In genomic region chr19:657611-658010, GRCh38 we compare ENCODE assay signal across 15 cellular contexts. TPM values are rescaled to one million over a fixed set of nuclear protein-coding genes. Genes with fewer than 3 reads are reported as not detected.
DNase-seq lines count a peak whose midpoint lies in the region; ATAC-seq, FAIRE-seq and TF ChIP-seq lines count a peak whose summit lies in the region.
"Had no signal": no experiment of that assay in that cellular context is flagged by ENCODE, and none has a peak within 500 bp of the region (broad histone marks: within the 10 kb centered on the region; RNA-seq: fewer than 3 reads in every experiment).

No MANE protein-coding gene starts in this region.

- H3K79me2 ChIP-seq in K562 (ENCODE audit: control insufficient read depth, insufficient read depth, low read length) = peaks cover 98% of the 10 kb centered on the region

- H3K27ac ChIP-seq in K562 (ENCODE audit: extremely low read depth, low read depth, low read length) = no peak overlapping the region
- H3K27ac ChIP-seq in right lobe of liver = peak overlapping the region in 1 of 3 donors; percentile 24
- H3K27ac ChIP-seq: A549 had no signal

- peaks cover 14% of the 10 kb centered on the region for H3K9me1 ChIP-seq in K562 (ENCODE audit: control insufficient read depth, insufficient read depth, low read length)

- H3K9me3 Mint-ChIP-seq in natural killer cell = no peaks in the 10 kb centered on the region
- no peaks in the 10 kb centered on the region for H3K9me3 Mint-ChIP-seq in natural killer cell treated with Interleukin-12 subunit alpha and Interleukin-12 subunit beta and Interleukin-15 and Interleukin-18, amount 100 ng/mL, for 72 hours
- no peaks in the 10 kb centered on the region for H3K9me3 Mint-ChIP-seq in stimulated activated naive B cell treated with anti-CD40 and anti-IgM and Interleukin-4, amounts not matched to agents 10 μg/mL and 1 μg/mL and 100 μg/mL, for 72 hours

- H3K4me2 ChIP-seq in K562 (ENCODE audit: insufficient read depth, low read length) = no peak overlapping the region
- H3K4me2 ChIP-seq: A549 had no signal

- H3K36me3 ChIP-seq in K562 (ENCODE audit: control insufficient read depth, insufficient read depth, low read length) = peaks cover 87% of the 10 kb centered on the region; the same call in 2 of the 3 replicates
- H3K36me3 ChIP-seq in right lobe of liver = peaks cover 0 to 11% (median 0%) of the 10 kb centered on the region in 4 donors

- peak overlapping the region; percentile 50 for H3K4me3 Mint-ChIP-seq in natural killer cell
- no peak overlapping the region for H3K4me3 Mint-ChIP-seq in natural killer cell treated with Interleukin-12 subunit alpha and Interleukin-12 subunit beta and Interleukin-15 and Interleukin-18, amount 100 ng/mL, for 72 hours
- no peak overlapping the region for H3K4me3 Mint-ChIP-seq in stimulated activated naive B cell treated with anti-CD40 and anti-IgM and Interleukin-4, amounts not matched to agents 10 μg/mL and 1 μg/mL and 100 μg/mL, for 72 hours

- BruUV-seq in K562 (replicated peaks; lab: Mats Ljungman, UMichigan) = no TSS peak

- TF ChIP-seq EP300 in K562 (IDR thresholded peaks at IDR 0.05; ENCODE audit: low read length) = no peak

- no peak for TF ChIP-seq POLR2A in K562 (conservative IDR thresholded peaks at IDR 0.05)
- TF ChIP-seq POLR2A in right lobe of liver (IDR thresholded peaks at IDR 0.05) = no peak

- POLR2A ChIA-PET in K562 (lab: Yijun Ruan, JAX) = interaction anchor here (1.2 to 1.5 kb wide), 2 partner anchors 9 to 24 kb away, joined by 4 to 6 read pairs; partner anchors contain the start of gene POLRMT

- peaks cover 54 to 69% of the 10 kb centered on the region in 2 donors for H3K4me1 Mint-ChIP-seq in natural killer cell
- peaks cover 49 to 52% of the 10 kb centered on the region in 2 donors for H3K4me1 Mint-ChIP-seq in natural killer cell treated with Interleukin-12 subunit alpha and Interleukin-12 subunit beta and Interleukin-15 and Interleukin-18, amount 100 ng/mL, for 72 hours (ENCODE audit: low read depth in 2 of 2)
- peaks cover 42 to 78% of the 10 kb centered on the region in 2 donors for H3K4me1 Mint-ChIP-seq in stimulated activated naive B cell treated with anti-CD40 and anti-IgM and Interleukin-4, amounts not matched to agents 10 μg/mL and 1 μg/mL and 100 μg/mL, for 72 hours

- ATAC-seq in natural killer cell (no peak), K562 (no peak), right lobe of liver (no peak)
- ATAC-seq in natural killer cell treated with Interleukin-12 subunit alpha and Interleukin-12 subunit beta and Interleukin-15 and Interleukin-18, amount 100 ng/mL, for 72 hours = no peak
- ATAC-seq in stimulated activated naive B cell treated with anti-CD40 and anti-IgM and Interleukin-4, amounts not matched to agents 10 μg/mL and 1 μg/mL and 100 μg/mL, for 72 hours (replicated peaks) = no peak

- TF ChIP-seq CTCF in natural killer cell (IDR thresholded peaks at IDR 0.05) = no peak
- TF ChIP-seq CTCF in K562 (IDR thresholded peaks at IDR 0.05 in 2 of 3, conservative IDR thresholded peaks at IDR 0.05 in 1 of 3; ENCODE audit: insufficient read depth in 2 of 3, low read depth in 1 of 3, low read length in 3 of 3) = no peak
- no peak for TF ChIP-seq CTCF in right lobe of liver (IDR thresholded peaks at IDR 0.05)

- no peaks in the 10 kb centered on the region for H3K27me3 Mint-ChIP-seq in natural killer cell (ENCODE audit: low read depth in 2 of 2)
- no peaks in the 10 kb centered on the region for H3K27me3 Mint-ChIP-seq in natural killer cell treated with Interleukin-12 subunit alpha and Interleukin-12 subunit beta and Interleukin-15 and Interleukin-18, amount 100 ng/mL, for 72 hours
- no peaks in the 10 kb centered on the region for H3K27me3 Mint-ChIP-seq in stimulated activated naive B cell treated with anti-CD40 and anti-IgM and Interleukin-4, amounts not matched to agents 10 μg/mL and 1 μg/mL and 100 μg/mL, for 72 hours

- intact Hi-C loops in natural killer cell (cut with micrococcal nuclease) = no loop called here
- intact Hi-C loops in K562 (cut with micrococcal nuclease) = no loop called here
- intact Hi-C loops in right lobe of liver (cut with DNase I) = no loop called here

- DNase-seq in natural killer cell (no peak), K562 (ENCODE audit: extremely low read depth in 1 of 4, low spot score in 3 of 4) (no peak), right lobe of liver (no peak), A172 (ENCODE audit: low spot score) (no peak), H4 (ENCODE audit: low spot score) (no peak), AG08396 (ENCODE audit: low spot score) (no peak)
- no peak for DNase-seq in natural killer cell treated with Interleukin-12 subunit alpha and Interleukin-12 subunit beta and Interleukin-15 and Interleukin-18, amount 100 ng/mL, for 72 hours (ENCODE audit: low spot score)
- DNase-seq in stimulated activated naive B cell treated with anti-CD40 and anti-IgM and Interleukin-4, amounts not matched to agents 10 μg/mL and 1 μg/mL and 100 μg/mL, for 72 hours = no peak
- DNase-seq: DMS153, Kasumi-1, NCI-H2029 treated with DMSO at 0.1 percent for 48 hours, NCI-H510A had no signal

- CTCF ChIA-PET in K562 (lab: Yijun Ruan, JAX; ENCODE audit: low intra/inter-chr PET ratio) = no interaction called here

- H3K27me3 ChIP-seq in K562 (ENCODE audit: control insufficient read depth in 2 of 2, insufficient read depth in 2 of 2, low read length in 2 of 2) (no peaks in the 10 kb centered on the region), right lobe of liver (no peaks in the 10 kb centered on the region)

- H3K4me3 ChIP-seq in K562 = no peak overlapping the region
- peak overlapping the region in 2 of 3 donors; percentile 2 to 7 for H3K4me3 ChIP-seq in right lobe of liver
- H3K4me3 ChIP-seq: A549 had no signal

- FAIRE-seq in K562 (lab: Jason Lieb, UNC) = no peak
- FAIRE-seq: A549, H1, RCC 7860 had no signal

- WGBS in K562 (ENCODE audit: insufficient coverage, low coverage, missing lambda C conversion rate) = 93% methylated on average over 15 of the region's 19 CpGs
- 25% methylated on average over 8 of the region's 19 CpGs for WGBS in right lobe of liver (ENCODE audit: insufficient coverage, low coverage, low lambda C conversion rate, missing lambda C conversion rate)

- no peaks in the 10 kb centered on the region for H3K36me3 Mint-ChIP-seq in natural killer cell
- no peaks in the 10 kb centered on the region for H3K36me3 Mint-ChIP-seq in natural killer cell treated with Interleukin-12 subunit alpha and Interleukin-12 subunit beta and Interleukin-15 and Interleukin-18, amount 100 ng/mL, for 72 hours
- H3K36me3 Mint-ChIP-seq in stimulated activated naive B cell treated with anti-CD40 and anti-IgM and Interleukin-4, amounts not matched to agents 10 μg/mL and 1 μg/mL and 100 μg/mL, for 72 hours = peaks cover 23 to 47% of the 10 kb centered on the region in 2 donors

- H4K20me1 ChIP-seq in K562 (replicated peaks; ENCODE audit: control insufficient read depth, insufficient read depth, low read length) = peaks cover 60% of the 10 kb centered on the region

- TF ChIP-seq RAD21 in K562 (CRISPR knock-in tag; conservative IDR thresholded peaks at IDR 0.05 in 1 of 2, IDR thresholded peaks at IDR 0.05 in 1 of 2) = no peak

- H2AFZ ChIP-seq in K562 (ENCODE audit: low read depth, low read length) = no peak overlapping the region

- H3K9ac ChIP-seq in K562 (ENCODE audit: insufficient read depth in 1 of 2, low read depth in 2 of 2, low read length in 2 of 2) = no peak overlapping the region; a peak in 1 of 4 replicates

- H3K4me1 ChIP-seq in K562 (replicated peaks in 1 of 2; ENCODE audit: control insufficient read depth in 2 of 2, insufficient read depth in 2 of 2, low read length in 2 of 2) (peaks cover 14 to 78% of the 10 kb centered on the region in 2 experiments), right lobe of liver (peaks cover 0 to 41% (median 15%) of the 10 kb centered on the region in 4 donors)

- in situ Hi-C loops in K562 (cut with MboI) = no loop called here

- H3K9me3 ChIP-seq in K562 (replicated peaks; ENCODE audit: control insufficient read depth, insufficient read depth, low read depth, low read length) (no peaks in the 10 kb centered on the region), right lobe of liver (no peaks in the 10 kb centered on the region)
- H3K9me3 ChIP-seq: A549 had no signal

- peak overlapping the region; percentile 98 for H3K27ac Mint-ChIP-seq in natural killer cell
- no peak overlapping the region for H3K27ac Mint-ChIP-seq in natural killer cell treated with Interleukin-12 subunit alpha and Interleukin-12 subunit beta and Interleukin-15 and Interleukin-18, amount 100 ng/mL, for 72 hours
- peak overlapping the region; percentile 31 for H3K27ac Mint-ChIP-seq in stimulated activated naive B cell treated with anti-CD40 and anti-IgM and Interleukin-4, amounts not matched to agents 10 μg/mL and 1 μg/mL and 100 μg/mL, for 72 hours

RNA-seq across cellular contexts. Expression of gene RNF126, which starts 5.4 kb away (rescaled TPM):
- 100 to 1,000 TPM; 119 to 149 (median 146) TPM for total RNA-seq in natural killer cell
- 100 to 1,000 TPM in 1 of 2 donors, 10 to 100 TPM in 1; 77.7 to 138 TPM for total RNA-seq in natural killer cell treated with Interleukin-12 subunit alpha and Interleukin-12 subunit beta and Interleukin-15 and Interleukin-18, amount 100 ng/mL, for 72 hours
- total RNA-seq in K562 (2011; cell fraction: chromatin; rRNA removed; ENCODE audit: low replicate concordance) = 35.2 and 104 TPM in 2 replicates
- 88.7 and 118 TPM in 2 replicates for total RNA-seq in K562 (2011; cell fraction: nucleolus; rRNA removed)
- 57.0 and 58.7 TPM in 2 replicates for total RNA-seq in K562 (2011; cell fraction: nucleoplasm; rRNA removed)
- 101 and 128 TPM in 2 replicates for total RNA-seq in K562 (2014; rRNA removed)
- total RNA-seq in K562 (2014; rRNA removed; fragmentation: Illumina TruSeq; extraction: Trizol) = 6.6 and 7.6 TPM in 2 replicates
- 26.2 and 31.8 TPM in 2 replicates for total RNA-seq in K562 (2015; rRNA removed; fragmentation: Illumina TruSeq; extraction: Trizol)
- 85.7 and 95.8 TPM in 2 replicates for total RNA-seq in K562 (2021)
- 6.5 and 12.3 TPM in 2 replicates for polyA plus RNA-seq in K562 (2011; rRNA removed)
- polyA plus RNA-seq in K562 (2011; cell fraction: cytosol; rRNA removed) = 22.5 and 58.3 TPM in 2 replicates
- polyA plus RNA-seq in K562 (2011; cell fraction: nucleus; rRNA removed) = 48.9 and 104 TPM in 2 replicates
- 65.9 and 76.9 TPM in 2 replicates for polyA plus RNA-seq in K562 (2012)
- 9.1 and 34.6 TPM in 2 replicates for polyA plus RNA-seq in K562 (2014; fragmentation: Illumina TruSeq; extraction: Trizol)
- polyA plus RNA-seq in K562 (2014; fragmentation: Nextera tagmentation; extraction: Ambion mirVana) = under 1 TPM; 0.27 to 0.36 TPM
- polyA plus RNA-seq in K562 (2014; rRNA removed) = 79.0 and 87.6 TPM in 2 replicates
- 1.7 and 4.6 TPM in 2 replicates for polyA minus RNA-seq in K562 (2011; rRNA and poly(A)+ RNA removed)
- 20.2 and 32.4 TPM in 2 replicates for polyA minus RNA-seq in K562 (2011; cell fraction: cytosol; rRNA and poly(A)+ RNA removed)
- polyA minus RNA-seq in K562 (2011; cell fraction: nucleus; rRNA and poly(A)+ RNA removed) = 34.3 and 38.8 TPM in 2 replicates
- 10 to 100 TPM; 18.3 to 85.0 (median 28.8) TPM for total RNA-seq in right lobe of liver
- total RNA-seq in A172 (2014; rRNA removed; shearing (Covaris generic)) = 40.9 and 62.4 TPM in 2 replicates
- total RNA-seq in H4 (2014; rRNA removed; shearing (Covaris generic)) = 23.8 and 27.4 TPM in 2 replicates

RNA-seq across cellular contexts. Expression of gene FGF22, which starts 17.9 kb away (rescaled TPM):
- total RNA-seq in natural killer cell (under 1 TPM; 0.31 to 0.58 (median 0.41) TPM), K562 (2014; rRNA removed) (0.49 and 1.7 TPM in 2 replicates), K562 (2014; rRNA removed; fragmentation: Illumina TruSeq; extraction: Trizol) (not detected in 2 replicates), K562 (2015; rRNA removed; fragmentation: Illumina TruSeq; extraction: Trizol) (0.25 TPM in 1 of 2 replicates, not detected in the other), K562 (2021) (0.58 and 0.86 TPM in 2 replicates), right lobe of liver (under 1 TPM in 1 of 6 experiments, not detected in 5; 0.15 TPM)
- not detected for total RNA-seq in natural killer cell treated with Interleukin-12 subunit alpha and Interleukin-12 subunit beta and Interleukin-15 and Interleukin-18, amount 100 ng/mL, for 72 hours
- 2.3 and 4.6 TPM in 2 replicates for total RNA-seq in K562 (2011; cell fraction: chromatin; rRNA removed; ENCODE audit: low replicate concordance)
- total RNA-seq in K562 (2011; cell fraction: nucleolus; rRNA removed) = 3.2 and 3.7 TPM in 2 replicates
- total RNA-seq in K562 (2011; cell fraction: nucleoplasm; rRNA removed) = 2.6 and 4.0 TPM in 2 replicates
- polyA plus RNA-seq in K562 (2011; rRNA removed) (0.14 and 0.24 TPM in 2 replicates), K562 (2014; fragmentation: Illumina TruSeq; extraction: Trizol) (0.14 TPM in 1 of 2 replicates, not detected in the other), K562 (2014; fragmentation: Nextera tagmentation; extraction: Ambion mirVana) (not detected), K562 (2014; rRNA removed) (1.6 and 2.2 TPM in 2 replicates)
- 0.18 and 0.34 TPM in 2 replicates for polyA plus RNA-seq in K562 (2011; cell fraction: cytosol; rRNA removed)
- 1.5 and 3.3 TPM in 2 replicates for polyA plus RNA-seq in K562 (2011; cell fraction: nucleus; rRNA removed)
- 0.60 and 0.89 TPM in 2 replicates for polyA plus RNA-seq in K562 (2012)
- polyA minus RNA-seq in K562 (2011; rRNA and poly(A)+ RNA removed) = not detected in 2 replicates
- not detected in 2 replicates for polyA minus RNA-seq in K562 (2011; cell fraction: cytosol; rRNA and poly(A)+ RNA removed)
- 0.33 and 0.40 TPM in 2 replicates for polyA minus RNA-seq in K562 (2011; cell fraction: nucleus; rRNA and poly(A)+ RNA removed)
- total RNA-seq in A172 (2014; rRNA removed; shearing (Covaris generic)) = 0.17 TPM in 1 of 2 replicates, not detected in the other
- total RNA-seq in H4 (2014; rRNA removed; shearing (Covaris generic)) = not detected in 2 replicates

RNA-seq across cellular contexts. Expression of gene FSTL3, which starts 18.6 kb away (rescaled TPM):
- total RNA-seq in natural killer cell (1 to 10 TPM; 1.5 to 1.9 (median 1.5) TPM), K562 (2014; rRNA removed) (5.3 and 7.8 TPM in 2 replicates), K562 (2014; rRNA removed; fragmentation: Illumina TruSeq; extraction: Trizol) (1.3 and 2.0 TPM in 2 replicates), K562 (2015; rRNA removed; fragmentation: Illumina TruSeq; extraction: Trizol) (4.5 and 4.6 TPM in 2 replicates), K562 (2021) (5.7 and 6.6 TPM in 2 replicates), right lobe of liver (10 to 100 TPM in 3 of 6 experiments, 1 to 10 TPM in 3; 4.2 to 18.7 (median 10.4) TPM)
- total RNA-seq in natural killer cell treated with Interleukin-12 subunit alpha and Interleukin-12 subunit beta and Interleukin-15 and Interleukin-18, amount 100 ng/mL, for 72 hours = 1 to 10 TPM; 1.7 to 3.6 TPM
- total RNA-seq in K562 (2011; cell fraction: chromatin; rRNA removed; ENCODE audit: low replicate concordance) = 3.0 and 7.7 TPM in 2 replicates
- total RNA-seq in K562 (2011; cell fraction: nucleolus; rRNA removed) = 9.3 and 12.7 TPM in 2 replicates
- total RNA-seq in K562 (2011; cell fraction: nucleoplasm; rRNA removed) = 5.3 and 7.4 TPM in 2 replicates
- polyA plus RNA-seq in K562 (2011; rRNA removed) (3.9 and 5.2 TPM in 2 replicates), K562 (2014; fragmentation: Illumina TruSeq; extraction: Trizol) (2.2 and 4.6 TPM in 2 replicates), K562 (2014; fragmentation: Nextera tagmentation; extraction: Ambion mirVana) (under 1 TPM in 1 of 2 experiments, not detected in 1; 0.35 TPM), K562 (2014; rRNA removed) (6.8 and 8.0 TPM in 2 replicates)
- 8.1 and 20.9 TPM in 2 replicates for polyA plus RNA-seq in K562 (2011; cell fraction: cytosol; rRNA removed)
- polyA plus RNA-seq in K562 (2011; cell fraction: nucleus; rRNA removed) = 26.1 and 42.9 TPM in 2 replicates
- 7.1 and 8.8 TPM in 2 replicates for polyA plus RNA-seq in K562 (2012)
- polyA minus RNA-seq in K562 (2011; rRNA and poly(A)+ RNA removed) = 2.2 and 2.9 TPM in 2 replicates
- 5.1 and 7.8 TPM in 2 replicates for polyA minus RNA-seq in K562 (2011; cell fraction: cytosol; rRNA and poly(A)+ RNA removed)
- 3.2 and 4.0 TPM in 2 replicates for polyA minus RNA-seq in K562 (2011; cell fraction: nucleus; rRNA and poly(A)+ RNA removed)
- 267 and 269 TPM in 2 replicates for total RNA-seq in A172 (2014; rRNA removed; shearing (Covaris generic))
- 35.6 and 45.6 TPM in 2 replicates for total RNA-seq in H4 (2014; rRNA removed; shearing (Covaris generic))

RNA-seq across cellular contexts. Expression of gene POLRMT, which starts 24.3 kb away (rescaled TPM):
- total RNA-seq in natural killer cell (10 to 100 TPM; 57.2 to 58.5 (median 57.6) TPM), K562 (2014; rRNA removed) (82.8 and 96.5 TPM in 2 replicates), K562 (2014; rRNA removed; fragmentation: Illumina TruSeq; extraction: Trizol) (33.4 and 49.3 TPM in 2 replicates), K562 (2015; rRNA removed; fragmentation: Illumina TruSeq; extraction: Trizol) (61.9 and 68.0 TPM in 2 replicates), K562 (2021) (134 and 144 TPM in 2 replicates), right lobe of liver (10 to 100 TPM; 25.9 to 42.9 (median 33.3) TPM)
- total RNA-seq in natural killer cell treated with Interleukin-12 subunit alpha and Interleukin-12 subunit beta and Interleukin-15 and Interleukin-18, amount 100 ng/mL, for 72 hours = 100 to 1,000 TPM in 1 of 2 donors, 10 to 100 TPM in 1; 55.0 to 104 TPM
- total RNA-seq in K562 (2011; cell fraction: chromatin; rRNA removed; ENCODE audit: low replicate concordance) = 71.2 and 248 TPM in 2 replicates
- 221 and 235 TPM in 2 replicates for total RNA-seq in K562 (2011; cell fraction: nucleolus; rRNA removed)
- 86.3 and 109 TPM in 2 replicates for total RNA-seq in K562 (2011; cell fraction: nucleoplasm; rRNA removed)
- polyA plus RNA-seq in K562 (2011; rRNA removed) (60.8 and 111 TPM in 2 replicates), K562 (2014; fragmentation: Illumina TruSeq; extraction: Trizol) (71.8 and 99.5 TPM in 2 replicates), K562 (2014; fragmentation: Nextera tagmentation; extraction: Ambion mirVana) (10 to 100 TPM; 30.3 to 34.0 TPM), K562 (2014; rRNA removed) (67.5 and 88.4 TPM in 2 replicates)
- 39.8 and 94.7 TPM in 2 replicates for polyA plus RNA-seq in K562 (2011; cell fraction: cytosol; rRNA removed)
- polyA plus RNA-seq in K562 (2011; cell fraction: nucleus; rRNA removed) = 319 and 523 TPM in 2 replicates
- 95.6 and 140 TPM in 2 replicates for polyA plus RNA-seq in K562 (2012)
- polyA minus RNA-seq in K562 (2011; rRNA and poly(A)+ RNA removed) = 60.0 and 108 TPM in 2 replicates
- polyA minus RNA-seq in K562 (2011; cell fraction: cytosol; rRNA and poly(A)+ RNA removed) = 88.4 and 105 TPM in 2 replicates
- 57.5 and 62.3 TPM in 2 replicates for polyA minus RNA-seq in K562 (2011; cell fraction: nucleus; rRNA and poly(A)+ RNA removed)
- total RNA-seq in A172 (2014; rRNA removed; shearing (Covaris generic)) = 42.7 and 58.4 TPM in 2 replicates
- total RNA-seq in H4 (2014; rRNA removed; shearing (Covaris generic)) = 19.9 and 21.5 TPM in 2 replicates

RNA-seq across cellular contexts. Expression of gene PRSS57, which starts 37.6 kb away (rescaled TPM):
- total RNA-seq in natural killer cell = 10 to 100 TPM in 1 of 3 donors, 1 to 10 TPM in 2; 1.5 to 11.7 (median 4.5) TPM
- total RNA-seq in natural killer cell treated with Interleukin-12 subunit alpha and Interleukin-12 subunit beta and Interleukin-15 and Interleukin-18, amount 100 ng/mL, for 72 hours = 1 to 10 TPM in 1 of 2 donors, not detected in 1; 1.4 TPM
- total RNA-seq in K562 (2011; cell fraction: chromatin; rRNA removed; ENCODE audit: low replicate concordance) = not detected in 2 replicates
- total RNA-seq in K562 (2011; cell fraction: nucleolus; rRNA removed) = 0.50 and 1.1 TPM in 2 replicates
- 0.37 TPM in 1 of 2 replicates, not detected in the other for total RNA-seq in K562 (2011; cell fraction: nucleoplasm; rRNA removed)
- total RNA-seq in K562 (2014; rRNA removed) = 1.9 and 2.0 TPM in 2 replicates
- not detected in 2 replicates for total RNA-seq in K562 (2014; rRNA removed; fragmentation: Illumina TruSeq; extraction: Trizol)
- 2.5 and 3.0 TPM in 2 replicates for total RNA-seq in K562 (2015; rRNA removed; fragmentation: Illumina TruSeq; extraction: Trizol)
- 1.0 and 2.0 TPM in 2 replicates for total RNA-seq in K562 (2021)
- polyA plus RNA-seq in K562 (2011; rRNA removed) = 0.22 and 0.49 TPM in 2 replicates
- polyA plus RNA-seq in K562 (2011; cell fraction: cytosol; rRNA removed) = 0.53 and 2.1 TPM in 2 replicates
- 0.34 and 0.37 TPM in 2 replicates for polyA plus RNA-seq in K562 (2011; cell fraction: nucleus; rRNA removed)
- polyA plus RNA-seq in K562 (2012) = 4.0 and 26.3 TPM in 2 replicates
- polyA plus RNA-seq in K562 (2014; fragmentation: Illumina TruSeq; extraction: Trizol) = 0.86 TPM in 1 of 2 replicates, not detected in the other
- polyA plus RNA-seq in K562 (2014; fragmentation: Nextera tagmentation; extraction: Ambion mirVana) = under 1 TPM in 1 of 2 experiments, not detected in 1; 0.06 TPM
- 1.5 TPM in 2 replicates for polyA plus RNA-seq in K562 (2014; rRNA removed)
- polyA minus RNA-seq in K562 (2011; rRNA and poly(A)+ RNA removed) = not detected in 2 replicates
- not detected in 2 replicates for polyA minus RNA-seq in K562 (2011; cell fraction: cytosol; rRNA and poly(A)+ RNA removed)
- not detected in 2 replicates for polyA minus RNA-seq in K562 (2011; cell fraction: nucleus; rRNA and poly(A)+ RNA removed)
- under 1 TPM in 1 of 6 experiments, not detected in 5; 0.20 TPM for total RNA-seq in right lobe of liver
- not detected in 2 replicates for total RNA-seq in A172 (2014; rRNA removed; shearing (Covaris generic))
- total RNA-seq in H4 (2014; rRNA removed; shearing (Covaris generic)) = not detected in 2 replicates
- total RNA-seq: H1 had no signal
- polyA plus RNA-seq: H1 had no signal

Comparison
In these comparisons a context has a peak if more than half of its experiments do, and no peak if none do; other contexts are left out.
1. H3K27ac Mint-ChIP-seq: peak in natural killer cell (2 of 2) and stimulated activated naive B cell treated with anti-CD40 and anti-IgM and Interleukin-4, amounts not matched to agents 10 μg/mL and 1 μg/mL and 100 μg/mL, for 72 hours (single experiment); none in natural killer cell treated with Interleukin-12 subunit alpha and Interleukin-12 subunit beta and Interleukin-15 and Interleukin-18, amount 100 ng/mL, for 72 hours (0 of 2).